Comparison of ENCODE assay signal across 11 cellular contexts in the genomic region with DNA sequence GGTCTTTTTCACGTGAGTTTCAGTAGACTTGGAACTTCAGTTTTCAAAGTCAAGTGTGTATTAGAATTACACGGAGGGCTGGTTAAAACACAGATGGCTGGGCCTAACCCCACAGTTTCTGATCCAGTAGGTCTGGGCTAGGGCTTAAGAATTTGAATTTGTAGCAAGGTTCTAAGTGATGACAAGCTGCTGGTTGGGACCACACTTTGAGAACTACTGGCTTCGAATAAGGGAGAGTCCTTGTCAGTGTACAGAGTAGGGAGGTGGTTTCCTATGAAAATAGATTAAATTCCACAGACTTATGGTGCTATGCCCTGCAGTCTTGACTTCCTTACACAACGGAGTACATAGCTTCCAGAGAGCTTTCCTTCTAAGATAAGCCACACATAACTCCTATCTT. TPM values are rescaled to one million over a fixed set of nuclear protein-coding genes. Genes with fewer than 3 reads are reported as not detected.
DNase-seq lines count a peak whose midpoint lies in the region; ATAC-seq and TF ChIP-seq lines count a peak whose summit lies in the region.
"Had no signal": no experiment of that assay in that cellular context is flagged by ENCODE, and none has a peak within 500 bp of the region (broad histone marks: within the 10 kb centered on the region; RNA-seq: fewer than 3 reads in every experiment).

No MANE protein-coding gene starts in this region.

- WGBS in tibial nerve, 2 donors: 18 to 31% methylated on average over 4 of the region's 4 CpGs

- no peaks in the 10 kb centered on the region for H3K9me2 ChIP-seq in MM.1S (replicated peaks; ENCODE audit: insufficient read depth, low read length)

- peak overlapping the region; percentile 96 for H3K4me3 Mint-ChIP-seq in neural progenitor cell
- H3K4me3 Mint-ChIP-seq: effector memory CD8-positive, alpha-beta T cell had no signal

- H3K27ac Mint-ChIP-seq in neural progenitor cell: peak overlapping the region; percentile 9
- H3K27ac Mint-ChIP-seq: effector memory CD8-positive, alpha-beta T cell had no signal

- H3K4me1 Mint-ChIP-seq in neural progenitor cell: peaks cover 34% of the 10 kb centered on the region

- TF ChIP-seq POLR2A in tibial nerve (IDR thresholded peaks at IDR 0.05): no peak

- DNase-seq in astrocyte of the hippocampus (ENCODE audit: low read depth, low spot score): peak; percentile 59
- DNase-seq in fibroblast of pulmonary artery (ENCODE audit: low read depth): peak; percentile 80
- DNase-seq in neural progenitor cell (ENCODE audit: low spot score): no peak
- no peak for DNase-seq in tibial nerve (ENCODE audit: low spot score in 2 of 2)
- no peak for DNase-seq in MM.1S
- no peak for DNase-seq in DMS79 treated with DMSO at 0.1 percent for 48 hours (lab: John Stamatoyannopoulos, UW)
- DNase-seq in GDM1 (lab: John Stamatoyannopoulos, UW): no peak
- DNase-seq: activated CD4-positive, alpha-beta T cell treated with anti-CD3 and anti-CD28 coated beads for 1 hour; effector memory CD8-positive, alpha-beta T cell had no signal

- H3K27me3 ChIP-seq in neural progenitor cell: peaks cover 79% of the 10 kb centered on the region
- no peaks in the 10 kb centered on the region for H3K27me3 ChIP-seq in tibial nerve
- no peaks in the 10 kb centered on the region for H3K27me3 ChIP-seq in MM.1S (replicated peaks; ENCODE audit: insufficient read depth, low read length)
- H3K27me3 ChIP-seq: SJCRH30 had no signal

- peaks cover 12% of the 10 kb centered on the region for H3K27me3 Mint-ChIP-seq in neural progenitor cell (ENCODE audit: insufficient read depth, low read depth)

- no peak overlapping the region for H3K4me3 ChIP-seq in fibroblast of pulmonary artery (replicated peaks; ENCODE audit: low read depth, low read length)
- no peak overlapping the region for H3K4me3 ChIP-seq in neural progenitor cell
- H3K4me3 ChIP-seq in tibial nerve: peak overlapping the region in 2 of 4 donors; percentile 68 to 86
- no peak overlapping the region for H3K4me3 ChIP-seq in MM.1S (ENCODE audit: low read length)
- H3K4me3 ChIP-seq: SJCRH30 had no signal

- no peaks in the 10 kb centered on the region for H3K79me2 ChIP-seq in neural progenitor cell (ENCODE audit: low read depth)
- H3K79me2 ChIP-seq in MM.1S (ENCODE audit: low read length): peaks cover 19% of the 10 kb centered on the region

- H3F3A ChIP-seq in neural progenitor cell (ENCODE audit: low read depth): peaks cover 9% of the 10 kb centered on the region
- H3F3A ChIP-seq in MM.1S (ENCODE audit: insufficient read depth, low read length): peaks cover 21% of the 10 kb centered on the region; the same call in 1 of the 2 replicates

- H3K9me3 ChIP-seq in neural progenitor cell (ENCODE audit: low read depth): no peaks in the 10 kb centered on the region
- H3K9me3 ChIP-seq in tibial nerve: no peaks in the 10 kb centered on the region
- H3K9me3 ChIP-seq in MM.1S (replicated peaks; ENCODE audit: insufficient read depth, low read length): no peaks in the 10 kb centered on the region
- H3K9me3 ChIP-seq: SJCRH30 had no signal

- no peak for ATAC-seq in activated CD4-positive, CD25-positive, alpha-beta regulatory T cell treated with anti-CD3 and anti-CD28 coated beads, Interleukin-2, amount 50 U/mL, for 24 hours
- ATAC-seq: effector memory CD8-positive, alpha-beta T cell had no signal

- H3K4me1 ChIP-seq in neural progenitor cell (peaks cover 32% of the 10 kb centered on the region), tibial nerve (peaks cover 0 to 36% (median 18%) of the 10 kb centered on the region in 4 donors), MM.1S (ENCODE audit: low read length) (peaks cover 25% of the 10 kb centered on the region)

- no peak for TF ChIP-seq EP300 in tibial nerve (IDR thresholded peaks at IDR 0.05)

- H2AFZ ChIP-seq in neural progenitor cell (replicated peaks) (no peak overlapping the region), MM.1S (ENCODE audit: low read length) (no peak overlapping the region)

- H3K9me3 Mint-ChIP-seq in neural progenitor cell: peaks cover 2% of the 10 kb centered on the region
- H3K9me3 Mint-ChIP-seq: effector memory CD8-positive, alpha-beta T cell had no signal

- TF ChIP-seq CTCF in fibroblast of pulmonary artery (IDR thresholded peaks at IDR 0.05; ENCODE audit: low read length, missing control alignments) (no peak), neural progenitor cell (IDR thresholded peaks at IDR 0.05) (no peak), tibial nerve (IDR thresholded peaks at IDR 0.05) (no peak), MM.1S (IDR thresholded peaks at IDR 0.05; ENCODE audit: low read length) (no peak)

- H3K9ac ChIP-seq in neural progenitor cell: no peak overlapping the region
- no peak overlapping the region for H3K9ac ChIP-seq in MM.1S (ENCODE audit: low read length)

- no peak overlapping the region for H3K4me2 ChIP-seq in neural progenitor cell
- no peak overlapping the region for H3K4me2 ChIP-seq in MM.1S (ENCODE audit: low read depth, low read length)

- no peaks in the 10 kb centered on the region for H3K36me3 ChIP-seq in neural progenitor cell
- peaks cover 8 to 20% (median 9%) of the 10 kb centered on the region in 3 donors for H3K36me3 ChIP-seq in tibial nerve
- no peaks in the 10 kb centered on the region for H3K36me3 ChIP-seq in MM.1S (replicated peaks; ENCODE audit: insufficient read depth, low read length)

- peaks cover 4% of the 10 kb centered on the region for H3K36me3 Mint-ChIP-seq in neural progenitor cell

- H3K27ac ChIP-seq in neural progenitor cell: no peak overlapping the region
- peak overlapping the region; percentile 95 to 99 (median 98) for H3K27ac ChIP-seq in tibial nerve
- H3K27ac ChIP-seq in MM.1S (ENCODE audit: low read length): no peak overlapping the region
- H3K27ac ChIP-seq: SJCRH30 had no signal

- H4K20me1 ChIP-seq in neural progenitor cell (ENCODE audit: low read depth): peaks cover 31% of the 10 kb centered on the region
- H4K20me1 ChIP-seq in MM.1S (ENCODE audit: insufficient read depth, low read length): no peaks in the 10 kb centered on the region

RNA-seq across cellular contexts. Expression of a gene that starts 4.5 kb away (rescaled TPM):
- total RNA-seq in neural progenitor cell (ENCODE audit: low replicate concordance) (16.1 and 28.7 TPM in 2 replicates), tibial nerve (1,000 to 10,000 TPM; 1,356 to 1,875 (median 1,699) TPM)

Comparison
In these comparisons a context has a peak if more than half of its experiments do, and no peak if none do; other contexts are left out.
1. DNase-seq: peak in astrocyte of the hippocampus (single experiment) and fibroblast of pulmonary artery (single experiment); none in neural progenitor cell (single experiment), tibial nerve (0 of 2), MM.1S (single experiment), DMS79 treated with DMSO at 0.1 percent for 48 hours (single experiment) and GDM1 (single experiment).
2. H3K27ac ChIP-seq: peak in tibial nerve (4 of 4); none in neural progenitor cell (single experiment) and MM.1S (single experiment).
3. RNA of a gene that starts 4.5 kb away (total RNA-seq): 1,356 to 1,875 TPM in tibial nerve; 16.1 to 28.7 TPM in neural progenitor cell; every median in the first group is over 10 times any median in the second.